In genomic region chr20:41617059-41617921, GRCh38 we compare ENCODE assay signal across 8 cellular contexts. TPM values are rescaled to one million over a fixed set of nuclear protein-coding genes. Genes with fewer than 3 reads are reported as not detected.
DNase-seq lines count a peak whose midpoint lies in the region; ATAC-seq and TF ChIP-seq lines count a peak whose summit lies in the region.

No MANE protein-coding gene starts in this region.

- no peaks in the 10 kb centered on the region for H3K36me3 ChIP-seq in PC-3 (ENCODE audit: low read depth, low read length)
- H3K36me3 ChIP-seq in heart left ventricle = no peaks in the 10 kb centered on the region

- H3K4me3 ChIP-seq in PC-3 (ENCODE audit: low read length) = peak overlapping the region; percentile 74
- peak overlapping the region; percentile 39 to 95 (median 74) for H3K4me3 ChIP-seq in heart left ventricle

- no peak for TF ChIP-seq POLR2A in heart left ventricle (IDR thresholded peaks at IDR 0.05)

- no peaks in the 10 kb centered on the region for H3F3A ChIP-seq in PC-3 (ENCODE audit: low read length, unreplicated experiment)

- H3K79me2 ChIP-seq in PC-3 (ENCODE audit: low read length) = peaks cover 54% of the 10 kb centered on the region

- H3K27me3 ChIP-seq in PC-3 (ENCODE audit: low read length) (no peaks in the 10 kb centered on the region), heart left ventricle (no peaks in the 10 kb centered on the region)

- CTCF ChIA-PET in PC-3 (lab: Charles Lee) = interaction anchor here (0.9 kb wide), 1 partner anchor 277 kb away, joined by 7 read pairs; the partner anchor contains the start of gene LPIN3

- peaks cover 15% of the 10 kb centered on the region for H3K4me1 ChIP-seq in PC-3 (ENCODE audit: insufficient read depth, low read length)
- peaks cover 0 to 42% (median 35%) of the 10 kb centered on the region in 12 donors for H3K4me1 ChIP-seq in heart left ventricle

- intact Hi-C loops in PC-3 (cut with micrococcal nuclease) (loop anchor here (1.0 to 5.0 kb wide), 4 partner anchors 76 to 480 kb away; partner anchors contain the start of genes LPIN3 and PLCG1), heart left ventricle (cut with DNase I) (loop anchor here in 7 of 10 donors (5.0 to 10.0 kb wide), 7 partner anchors 45 to 112 kb away; no protein-coding TSS in a partner anchor), posterior cingulate gyrus (cut with DNase I) (loop anchor here (5.0 kb wide), 1 partner anchor 75 kb away; no protein-coding TSS in a partner anchor)

- peak overlapping the region; percentile 22 for H3K9ac ChIP-seq in PC-3 (ENCODE audit: low read length)

- H3K9me3 ChIP-seq in PC-3 (ENCODE audit: low read length) = no peaks in the 10 kb centered on the region
- H3K9me3 ChIP-seq in heart left ventricle = no peaks in the 10 kb centered on the region

- DNase-seq in NCI-H345 (lab: John Stamatoyannopoulos, UW) = peak; percentile 42
- DNase-seq in NCI-H345 treated with DMSO at 0.1 percent for 48 hours (lab: John Stamatoyannopoulos, UW; ENCODE audit: unreplicated experiment) = no peak
- peak; percentile 42 for DNase-seq in PC-3
- DNase-seq in activated gamma-delta T cell treated with Interleukin-2 at 50 U/mL for 16 hours = peak; percentile 48
- peak; percentile 41 to 63 (median 57) for DNase-seq in heart left ventricle
- DNase-seq in posterior cingulate gyrus = peak in 8 of 10 donors; percentile 7 to 86 (median 16)
- no peak for DNase-seq in GF-D8 (lab: John Stamatoyannopoulos, UW)

- no peak overlapping the region for H3K27ac ChIP-seq in PC-3 (ENCODE audit: low read length)
- H3K27ac ChIP-seq in heart left ventricle = peak overlapping the region; percentile 30 to 89 (median 72)

- POLR2A ChIA-PET in PC-3 (lab: Charles Lee; ENCODE audit: unreplicated experiment) = no interaction called here

- TSS peak; percentile 52 for BruUV-seq in PC-3 (replicated peaks; lab: Mats Ljungman, UMichigan)

- 3 to 5% (median 4%) methylated on average over 25 to 38 of the region's 38 CpGs for WGBS in heart left ventricle, 4 donors

- no peak for TF ChIP-seq CTCF in PC-3 (conservative IDR thresholded peaks at IDR 0.05; ENCODE audit: low read depth, low read length)
- TF ChIP-seq CTCF in heart left ventricle (IDR thresholded peaks at IDR 0.05) = no peak

- H2AFZ ChIP-seq in PC-3 (ENCODE audit: low read length) = peak overlapping the region; percentile 26

- H3K4me2 ChIP-seq in PC-3 (ENCODE audit: low read length) = peak overlapping the region; percentile 84

- no peaks in the 10 kb centered on the region for H3K9me2 ChIP-seq in PC-3 (replicated peaks; ENCODE audit: low read length)

- ATAC-seq in HG03039 (IDR thresholded peaks at IDR 0.05; ENCODE audit: unreplicated experiment) (peak; percentile 9), PC-3 (peak; percentile 6), heart left ventricle (peak in 3 of 4 donors; percentile 14 to 28 (median 21))

- peaks cover 40% of the 10 kb centered on the region for H4K20me1 ChIP-seq in PC-3 (ENCODE audit: low read length)

RNA-seq across cellular contexts. Expression of gene CHD6, which starts 0.9 kb away (rescaled TPM):
- total RNA-seq in PC-3 (2014; rRNA removed) (19.5 and 34.7 TPM in 2 replicates), heart left ventricle (10 to 100 TPM; 19.8 to 52.8 (median 41.4) TPM)
- 10 to 100 TPM in 1 of 2 donors, 1 to 10 TPM in 1; 6.5 to 16.2 TPM for polyA plus RNA-seq in heart left ventricle

Comparison
In these comparisons a context has a peak if more than half of its experiments do, and no peak if none do; other contexts are left out.
1. DNase-seq: peak in NCI-H345 (single experiment), PC-3 (single experiment), activated gamma-delta T cell treated with Interleukin-2 at 50 U/mL for 16 hours (single experiment), heart left ventricle (5 of 5) and posterior cingulate gyrus (8 of 10); none in NCI-H345 treated with DMSO at 0.1 percent for 48 hours (single experiment) and GF-D8 (single experiment).
2. Peak in every context shown above with its lines, with median percentiles within 50 percentile points of each other: ATAC-seq.